ENCODE assay signal across 25 cellular contexts in genomic region chr17:47868134-47868533, GRCh38. TPM values are rescaled to one million over a fixed set of nuclear protein-coding genes. Genes with fewer than 3 reads are reported as not detected.
"Had no signal": no experiment of that assay in that cellular context is flagged by ENCODE, and none has a peak within 500 bp of the region (broad histone marks: within the 10 kb centered on the region; RNA-seq: fewer than 3 reads in every experiment).

No MANE protein-coding gene starts in this region.

- H3K4me1 Mint-ChIP-seq: natural killer cell had no signal

- H3K36me3 Mint-ChIP-seq: natural killer cell had no signal

- H3K27ac Mint-ChIP-seq: natural killer cell had no signal

- DNase-seq: dermis blood vessel endothelial cell; esophagus squamous epithelium; foreskin fibroblast; glutamatergic neuron; islet precursor cell; mammary epithelial cell; mucosa of descending colon; natural killer cell; nucleus accumbens; ovary; sigmoid colon; stimulated activated CD4-positive, alpha-beta T cell treated with anti-CD3 and anti-CD28 coated beads, Interleukin-12 subunit alpha, Interleukin-12 subunit beta, amount 100 ng/mL, for 4 hours; stimulated activated naive CD4-positive, alpha-beta T cell; stomach; substantia nigra; transverse colon had no signal

- H3K27me3 ChIP-seq: ovary had no signal

- H3K27ac ChIP-seq: esophagus squamous epithelium, gastroesophageal sphincter, ovary, right atrium auricular region, sigmoid colon, skin epidermis, stomach, thoracic aorta, transverse colon had no signal

- H3K9me3 ChIP-seq: esophagus squamous epithelium, gastroesophageal sphincter, mucosa of descending colon, ovary, right atrium auricular region, sigmoid colon, stomach, thoracic aorta, transverse colon had no signal

- H3K9me3 Mint-ChIP-seq: natural killer cell, neural crest cell had no signal

- H3K36me3 ChIP-seq: esophagus squamous epithelium, gastroesophageal sphincter, ovary, right atrium auricular region, sigmoid colon, stomach, thoracic aorta, transverse colon had no signal

- H3K4me3 Mint-ChIP-seq: natural killer cell, neural crest cell had no signal

- ATAC-seq: gastroesophageal sphincter, left lobe of liver, mucosa of descending colon, natural killer cell had no signal

- H3K4me3 ChIP-seq: esophagus squamous epithelium, gastroesophageal sphincter, mucosa of descending colon, ovary, right atrium auricular region, sigmoid colon, skin epidermis, stomach, thoracic aorta, transverse colon had no signal

- H3K4me1 ChIP-seq: right atrium auricular region had no signal

RNA-seq across cellular contexts. Expression of gene SP6, which starts 17.2 kb away (rescaled TPM):
- total RNA-seq: thoracic aorta had no signal

RNA-seq across cellular contexts. Expression of gene LRRC46, which starts 36.7 kb away (rescaled TPM):
- total RNA-seq: dermis blood vessel endothelial cell, epithelial cell of proximal tubule, lower leg skin, posterior vena cava, stomach had no signal
